8 cellular contexts compared by ENCODE assay signal in the genomic region with DNA sequence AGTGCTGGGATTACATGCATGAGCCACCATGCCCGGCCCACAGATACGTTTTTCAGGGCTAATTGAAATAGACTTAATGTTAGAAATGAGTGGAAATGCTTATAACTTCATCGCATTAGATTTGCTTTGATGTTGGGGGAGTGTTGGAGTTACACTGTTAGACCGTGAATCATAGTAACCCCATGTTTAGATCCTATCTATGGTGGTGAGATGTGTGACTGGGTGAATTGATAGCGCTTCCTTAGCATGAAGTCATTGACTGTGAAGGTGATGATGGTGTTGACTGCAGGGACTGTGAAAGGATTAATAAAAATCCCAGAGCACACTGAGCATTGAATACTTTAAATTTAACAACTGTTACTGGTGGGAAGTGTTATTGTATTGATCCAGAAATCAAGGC. TPM values are rescaled to one million over a fixed set of nuclear protein-coding genes. Genes with fewer than 3 reads are reported as not detected.
DNase-seq lines count a peak whose midpoint lies in the region; ATAC-seq, FAIRE-seq and TF ChIP-seq lines count a peak whose summit lies in the region.
"Had no signal": no experiment of that assay in that cellular context is flagged by ENCODE, and none has a peak within 500 bp of the region (broad histone marks: within the 10 kb centered on the region; RNA-seq: fewer than 3 reads in every experiment).

No MANE protein-coding gene starts in this region.

- H3K9me1 ChIP-seq in K562 (ENCODE audit: control insufficient read depth, insufficient read depth, low read length), result no peaks in the 10 kb centered on the region

- no peak for TF ChIP-seq EP300 in K562 (IDR thresholded peaks at IDR 0.05; ENCODE audit: low read length)

- H3K4me2 ChIP-seq in K562 (ENCODE audit: insufficient read depth, low read length) (peak overlapping the region; percentile 12; the same call in 1 of the 2 replicates), parathyroid adenoma (ENCODE audit: low read length) (peak overlapping the region; percentile 41)

- peak overlapping the region; percentile 90 to 97 (median 96) for H3K4me3 Mint-ChIP-seq in IgD-negative memory B cell

- CTCF ChIA-PET in K562 (lab: Yijun Ruan, JAX; ENCODE audit: low intra/inter-chr PET ratio), result no interaction called here

- H3K79me2 ChIP-seq in K562 (ENCODE audit: control insufficient read depth, insufficient read depth, low read length), result peaks cover 9% of the 10 kb centered on the region; the same call in 2 of the 3 replicates
- H3K79me2 ChIP-seq in parathyroid adenoma, result peaks cover 60% of the 10 kb centered on the region

- DNase-seq in K562 (ENCODE audit: extremely low read depth in 1 of 4, low spot score in 3 of 4), result no peak
- DNase-seq in NCI-H446 (lab: John Stamatoyannopoulos, UW), result no peak
- DNase-seq in colonic mucosa, result no peak
- DNase-seq in ureter (ENCODE audit: low spot score), result no peak

- peaks cover 10 to 19% (median 14%) of the 10 kb centered on the region in 3 donors for H3K9me3 Mint-ChIP-seq in IgD-negative memory B cell

- no peak for TF ChIP-seq RAD21 in K562 (CRISPR knock-in tag; conservative IDR thresholded peaks at IDR 0.05 in 1 of 2, IDR thresholded peaks at IDR 0.05 in 1 of 2)

- H3K4me1 ChIP-seq in K562 (replicated peaks in 1 of 2; ENCODE audit: control insufficient read depth in 2 of 2, insufficient read depth in 2 of 2, low read length in 2 of 2) (peaks cover 3 to 11% of the 10 kb centered on the region in 2 experiments; a peak in 3 of 5 replicates), parathyroid adenoma (peaks cover 11% of the 10 kb centered on the region), colonic mucosa (no peaks in the 10 kb centered on the region)

- 16% methylated on average over 5 of the region's 5 CpGs for WGBS in K562 (ENCODE audit: insufficient coverage, low coverage, missing lambda C conversion rate)

- H3K36me3 ChIP-seq in K562 (ENCODE audit: control insufficient read depth, insufficient read depth, low read length) (0 out of 3 replicates have a peak, but pooled peaks cover 2% of the 10 kb centered on the region), parathyroid adenoma (ENCODE audit: control insufficient read depth, insufficient read depth, low read length) (no peaks in the 10 kb centered on the region), colonic mucosa (peaks cover 7% of the 10 kb centered on the region)

- ATAC-seq in K562, result no peak

- peaks cover 1% of the 10 kb centered on the region for H3K27me3 Mint-ChIP-seq in IgD-negative memory B cell

- H3K9me3 ChIP-seq in K562 (replicated peaks; ENCODE audit: control insufficient read depth, insufficient read depth, low read depth, low read length) (peaks cover 11% of the 10 kb centered on the region), parathyroid adenoma (ENCODE audit: control insufficient read depth, low read length) (no peaks in the 10 kb centered on the region), colonic mucosa (no peaks in the 10 kb centered on the region)

- H2AFZ ChIP-seq in K562 (ENCODE audit: low read depth, low read length) (no peak overlapping the region), parathyroid adenoma (no peak overlapping the region)

- H3K4me3 ChIP-seq in K562 (peak overlapping the region; percentile 61; the same call in 1 of the 2 replicates), parathyroid adenoma (ENCODE audit: low read depth, low read length) (peak overlapping the region; percentile 92), colonic mucosa (no peak overlapping the region)

- peaks cover 19% of the 10 kb centered on the region for H3K36me3 Mint-ChIP-seq in IgD-negative memory B cell

- FAIRE-seq in K562 (lab: Jason Lieb, UNC), result no peak
- FAIRE-seq: colon had no signal

- peaks cover 26 to 31% (median 30%) of the 10 kb centered on the region in 3 donors for H3K4me1 Mint-ChIP-seq in IgD-negative memory B cell

- intact Hi-C loops in K562 (cut with micrococcal nuclease) (no loop called here), colonic mucosa (cut with DNase I) (no loop called here)

- no TSS peak for BruUV-seq in K562 (replicated peaks; lab: Mats Ljungman, UMichigan)

- no peaks in the 10 kb centered on the region for H4K20me1 ChIP-seq in K562 (replicated peaks; ENCODE audit: control insufficient read depth, insufficient read depth, low read length)

- H3K27ac ChIP-seq in K562 (ENCODE audit: extremely low read depth, low read depth, low read length) (no peak overlapping the region), parathyroid adenoma (no peak overlapping the region), colonic mucosa (no peak overlapping the region)

- no peak for TF ChIP-seq POLR2A in K562 (conservative IDR thresholded peaks at IDR 0.05)

- TF ChIP-seq CTCF in K562 (IDR thresholded peaks at IDR 0.05 in 2 of 3, conservative IDR thresholded peaks at IDR 0.05 in 1 of 3; ENCODE audit: insufficient read depth in 2 of 3, low read depth in 1 of 3, low read length in 3 of 3) (no peak), parathyroid adenoma (IDR thresholded peaks at IDR 0.05) (no peak), colonic mucosa (IDR thresholded peaks at IDR 0.05) (no peak)

- in situ Hi-C loops in K562 (cut with MboI), result no loop called here

- POLR2A ChIA-PET in K562 (lab: Yijun Ruan, JAX), result no interaction called here

- H3K27ac Mint-ChIP-seq in IgD-negative memory B cell, result peak overlapping the region in 1 of 3 donors; percentile 81

- H3K9ac ChIP-seq in K562 (ENCODE audit: insufficient read depth in 1 of 2, low read depth in 2 of 2, low read length in 2 of 2), result no peak overlapping the region
- H3K9ac ChIP-seq in parathyroid adenoma, result no peak overlapping the region
- no peak overlapping the region for H3K9ac ChIP-seq in colonic mucosa (ENCODE audit: low read depth in 2 of 2, low read length in 2 of 2)

- no peaks in the 10 kb centered on the region for H3K27me3 ChIP-seq in K562 (ENCODE audit: control insufficient read depth in 2 of 2, insufficient read depth in 2 of 2, low read length in 2 of 2)
- H3K27me3 ChIP-seq in parathyroid adenoma (ENCODE audit: control insufficient read depth, insufficient read depth, low read length), result no peaks in the 10 kb centered on the region
- H3K27me3 ChIP-seq in colonic mucosa, result no peaks in the 10 kb centered on the region

RNA-seq across cellular contexts. Expression of a gene that starts 1.7 kb away (rescaled TPM):
- 15.9 TPM for polyA plus RNA-seq in IgD-negative memory B cell
- total RNA-seq in K562 (2011; cell fraction: chromatin; rRNA removed; ENCODE audit: low replicate concordance), result 8.5 and 11.7 TPM in 2 replicates
- total RNA-seq in K562 (2011; cell fraction: nucleolus; rRNA removed), result 5.8 TPM in 2 replicates
- total RNA-seq in K562 (2011; cell fraction: nucleoplasm; rRNA removed), result 4.7 and 5.3 TPM in 2 replicates
- 6.8 and 7.9 TPM in 2 replicates for total RNA-seq in K562 (2014; rRNA removed)
- total RNA-seq in K562 (2014; rRNA removed; fragmentation: Illumina TruSeq; extraction: Trizol), result 1.3 and 1.5 TPM in 2 replicates
- total RNA-seq in K562 (2015; rRNA removed; fragmentation: Illumina TruSeq; extraction: Trizol), result 1.7 and 2.0 TPM in 2 replicates
- 2.5 and 2.8 TPM in 2 replicates for total RNA-seq in K562 (2021)
- 1.5 and 1.6 TPM in 2 replicates for polyA plus RNA-seq in K562 (2011; rRNA removed)
- polyA plus RNA-seq in K562 (2011; cell fraction: cytosol; rRNA removed), result 0.97 and 2.1 TPM in 2 replicates
- polyA plus RNA-seq in K562 (2011; cell fraction: nucleus; rRNA removed), result 2.7 and 3.9 TPM in 2 replicates
- polyA plus RNA-seq in K562 (2012), result 1.4 and 1.8 TPM in 2 replicates
- 0.76 and 0.77 TPM in 2 replicates for polyA plus RNA-seq in K562 (2014; fragmentation: Illumina TruSeq; extraction: Trizol)
- polyA plus RNA-seq in K562 (2014; fragmentation: Nextera tagmentation; extraction: Ambion mirVana), result under 1 TPM; 0.08 to 0.13 TPM
- 0.99 and 2.4 TPM in 2 replicates for polyA plus RNA-seq in K562 (2014; rRNA removed)
- 6.0 and 7.0 TPM in 2 replicates for polyA minus RNA-seq in K562 (2011; rRNA and poly(A)+ RNA removed)
- 2.0 and 2.5 TPM in 2 replicates for polyA minus RNA-seq in K562 (2011; cell fraction: cytosol; rRNA and poly(A)+ RNA removed)
- polyA minus RNA-seq in K562 (2011; cell fraction: nucleus; rRNA and poly(A)+ RNA removed), result 3.0 and 8.0 TPM in 2 replicates
- total RNA-seq in colonic mucosa, result 10 to 100 TPM; 23.9 to 26.3 TPM
- total RNA-seq in ureter, result 54.8 TPM

RNA-seq across cellular contexts. Expression of a gene that starts 25.7 kb away (rescaled TPM):
- polyA plus RNA-seq in IgD-negative memory B cell (not detected), K562 (2011; rRNA removed) (not detected in 2 replicates), K562 (2014; fragmentation: Illumina TruSeq; extraction: Trizol) (not detected in 2 replicates), K562 (2014; fragmentation: Nextera tagmentation; extraction: Ambion mirVana) (not detected), K562 (2014; rRNA removed) (not detected in 2 replicates)
- not detected in 2 replicates for total RNA-seq in K562 (2011; cell fraction: chromatin; rRNA removed; ENCODE audit: low replicate concordance)
- total RNA-seq in K562 (2011; cell fraction: nucleolus; rRNA removed), result not detected in 2 replicates
- total RNA-seq in K562 (2011; cell fraction: nucleoplasm; rRNA removed), result not detected in 2 replicates
- total RNA-seq in K562 (2014; rRNA removed) (not detected in 2 replicates), K562 (2014; rRNA removed; fragmentation: Illumina TruSeq; extraction: Trizol) (not detected in 2 replicates), K562 (2015; rRNA removed; fragmentation: Illumina TruSeq; extraction: Trizol) (not detected in 2 replicates), K562 (2021) (not detected in 2 replicates), colonic mucosa (not detected), ureter (not detected)
- not detected in 2 replicates for polyA plus RNA-seq in K562 (2011; cell fraction: cytosol; rRNA removed)
- polyA plus RNA-seq in K562 (2011; cell fraction: nucleus; rRNA removed), result not detected in 2 replicates
- not detected in 2 replicates for polyA plus RNA-seq in K562 (2012)
- polyA minus RNA-seq in K562 (2011; rRNA and poly(A)+ RNA removed), result not detected in 2 replicates
- polyA minus RNA-seq in K562 (2011; cell fraction: cytosol; rRNA and poly(A)+ RNA removed), result not detected in 2 replicates
- polyA minus RNA-seq in K562 (2011; cell fraction: nucleus; rRNA and poly(A)+ RNA removed), result not detected in 2 replicates
- total RNA-seq: renal cortical epithelial cell had no signal

RNA-seq across cellular contexts. Expression of a gene that starts 37.8 kb away (rescaled TPM):
- polyA plus RNA-seq in IgD-negative memory B cell (0.51 TPM), K562 (2011; rRNA removed) (1.3 and 2.8 TPM in 2 replicates), K562 (2014; fragmentation: Illumina TruSeq; extraction: Trizol) (6.8 and 7.1 TPM in 2 replicates), K562 (2014; fragmentation: Nextera tagmentation; extraction: Ambion mirVana) (1 to 10 TPM; 6.0 to 9.0 TPM), K562 (2014; rRNA removed) (7.3 and 8.7 TPM in 2 replicates)
- total RNA-seq in K562 (2011; cell fraction: chromatin; rRNA removed; ENCODE audit: low replicate concordance), result 3.1 and 5.3 TPM in 2 replicates
- 2.0 and 2.5 TPM in 2 replicates for total RNA-seq in K562 (2011; cell fraction: nucleolus; rRNA removed)
- total RNA-seq in K562 (2011; cell fraction: nucleoplasm; rRNA removed), result 2.4 and 2.9 TPM in 2 replicates
- total RNA-seq in K562 (2014; rRNA removed) (4.7 and 6.0 TPM in 2 replicates), K562 (2014; rRNA removed; fragmentation: Illumina TruSeq; extraction: Trizol) (3.3 and 3.7 TPM in 2 replicates), K562 (2015; rRNA removed; fragmentation: Illumina TruSeq; extraction: Trizol) (4.2 and 4.8 TPM in 2 replicates), K562 (2021) (7.0 and 7.6 TPM in 2 replicates), colonic mucosa (under 1 TPM; 0.30 to 0.69 TPM), ureter (3.1 TPM)
- 1.1 and 2.8 TPM in 2 replicates for polyA plus RNA-seq in K562 (2011; cell fraction: cytosol; rRNA removed)
- polyA plus RNA-seq in K562 (2011; cell fraction: nucleus; rRNA removed), result 1.1 and 3.2 TPM in 2 replicates
- 6.6 and 10.5 TPM in 2 replicates for polyA plus RNA-seq in K562 (2012)
- polyA minus RNA-seq in K562 (2011; rRNA and poly(A)+ RNA removed), result 0.60 and 2.4 TPM in 2 replicates
- 1.3 TPM in 1 of 2 replicates, not detected in the other for polyA minus RNA-seq in K562 (2011; cell fraction: cytosol; rRNA and poly(A)+ RNA removed)
- polyA minus RNA-seq in K562 (2011; cell fraction: nucleus; rRNA and poly(A)+ RNA removed), result 0.40 and 1.00 TPM in 2 replicates

RNA-seq across cellular contexts. Expression of a gene that starts 47.4 kb away (rescaled TPM):
- polyA plus RNA-seq in IgD-negative memory B cell (3.8 TPM), K562 (2011; rRNA removed) (3.9 and 6.2 TPM in 2 replicates), K562 (2014; fragmentation: Illumina TruSeq; extraction: Trizol) (1.5 and 1.7 TPM in 2 replicates), K562 (2014; fragmentation: Nextera tagmentation; extraction: Ambion mirVana) (under 1 TPM; 0.32 to 0.77 TPM), K562 (2014; rRNA removed) (0.74 and 1.4 TPM in 2 replicates)
- total RNA-seq in K562 (2011; cell fraction: chromatin; rRNA removed; ENCODE audit: low replicate concordance), result 23.2 and 27.8 TPM in 2 replicates
- total RNA-seq in K562 (2011; cell fraction: nucleolus; rRNA removed), result 18.3 and 19.7 TPM in 2 replicates
- 14.2 and 19.4 TPM in 2 replicates for total RNA-seq in K562 (2011; cell fraction: nucleoplasm; rRNA removed)
- total RNA-seq in K562 (2014; rRNA removed) (4.1 and 4.7 TPM in 2 replicates), K562 (2014; rRNA removed; fragmentation: Illumina TruSeq; extraction: Trizol) (6.7 TPM in 2 replicates), K562 (2015; rRNA removed; fragmentation: Illumina TruSeq; extraction: Trizol) (4.5 and 4.9 TPM in 2 replicates), K562 (2021) (4.7 and 5.1 TPM in 2 replicates), colonic mucosa (10 to 100 TPM in 1 of 2 donors, 1 to 10 TPM in 1; 6.2 to 11.4 TPM), ureter (21.3 TPM)
- polyA plus RNA-seq in K562 (2011; cell fraction: cytosol; rRNA removed), result 1.6 and 2.5 TPM in 2 replicates
- polyA plus RNA-seq in K562 (2011; cell fraction: nucleus; rRNA removed), result 3.5 and 3.8 TPM in 2 replicates
- 1.1 TPM in 2 replicates for polyA plus RNA-seq in K562 (2012)
- polyA minus RNA-seq in K562 (2011; rRNA and poly(A)+ RNA removed), result 25.7 and 28.7 TPM in 2 replicates
- 12.0 and 13.1 TPM in 2 replicates for polyA minus RNA-seq in K562 (2011; cell fraction: cytosol; rRNA and poly(A)+ RNA removed)
- polyA minus RNA-seq in K562 (2011; cell fraction: nucleus; rRNA and poly(A)+ RNA removed), result 7.3 and 15.2 TPM in 2 replicates

RNA-seq across cellular contexts. Expression of a gene that starts 48.0 kb away (rescaled TPM):
- polyA plus RNA-seq in IgD-negative memory B cell, result not detected
- total RNA-seq in K562 (2011; cell fraction: chromatin; rRNA removed; ENCODE audit: low replicate concordance), result not detected in 2 replicates
- not detected in 2 replicates for total RNA-seq in K562 (2011; cell fraction: nucleolus; rRNA removed)
- not detected in 2 replicates for total RNA-seq in K562 (2011; cell fraction: nucleoplasm; rRNA removed)
- not detected in 2 replicates for total RNA-seq in K562 (2014; rRNA removed)
- not detected in 2 replicates for total RNA-seq in K562 (2014; rRNA removed; fragmentation: Illumina TruSeq; extraction: Trizol)
- total RNA-seq in K562 (2015; rRNA removed; fragmentation: Illumina TruSeq; extraction: Trizol), result not detected in 2 replicates
- total RNA-seq in K562 (2021), result not detected in 2 replicates
- polyA plus RNA-seq in K562 (2011; rRNA removed), result not detected in 2 replicates
- polyA plus RNA-seq in K562 (2011; cell fraction: cytosol; rRNA removed), result not detected in 2 replicates
- polyA plus RNA-seq in K562 (2011; cell fraction: nucleus; rRNA removed), result not detected in 2 replicates
- polyA plus RNA-seq in K562 (2012), result not detected in 2 replicates
- polyA plus RNA-seq in K562 (2014; fragmentation: Illumina TruSeq; extraction: Trizol), result not detected in 2 replicates
- not detected for polyA plus RNA-seq in K562 (2014; fragmentation: Nextera tagmentation; extraction: Ambion mirVana)
- polyA plus RNA-seq in K562 (2014; rRNA removed), result not detected in 2 replicates
- not detected in 2 replicates for polyA minus RNA-seq in K562 (2011; rRNA and poly(A)+ RNA removed)
- polyA minus RNA-seq in K562 (2011; cell fraction: cytosol; rRNA and poly(A)+ RNA removed), result not detected in 2 replicates
- not detected in 2 replicates for polyA minus RNA-seq in K562 (2011; cell fraction: nucleus; rRNA and poly(A)+ RNA removed)
- total RNA-seq in colonic mucosa, result not detected
- total RNA-seq in ureter, result not detected
- total RNA-seq: renal cortical epithelial cell had no signal
